In genomic region chrX:40169193-40170086, GRCh38 we compare ENCODE assay signal across 8 cellular contexts.
DNase-seq lines count a peak whose midpoint lies in the region; ATAC-seq, FAIRE-seq and TF ChIP-seq lines count a peak whose summit lies in the region.

No MANE protein-coding gene starts in this region.

- peaks cover 74% of the 10 kb centered on the region for H3K4me1 Mint-ChIP-seq in activated T-cell treated with anti-CD3 and anti-CD28 coated beads, Interleukin-2, amount 50 U/mL, for 72 hours (ENCODE audit: low read depth)

- H3K27ac ChIP-seq in Peyer's patch (peak overlapping the region; percentile 72 to 100 (median 95)), small intestine (ENCODE audit: low read depth in 1 of 2, low read length in 1 of 2) (peak overlapping the region; percentile 14 to 84)

- H3K4me1 ChIP-seq in Peyer's patch (peaks cover 0 to 37% (median 0%) of the 10 kb centered on the region in 4 donors), small intestine (ENCODE audit: control insufficient read depth in 2 of 2, insufficient read depth in 1 of 2, low read depth in 1 of 2, low read length in 1 of 2) (no peaks in the 10 kb centered on the region)

- no peak for FAIRE-seq in small intestine (lab: Jason Lieb, UNC)

- DNase-seq in AG08395 (ENCODE audit: low spot score) (peak; percentile 57), HUDEP-2 (lab: John Stamatoyannopoulos, UW; ENCODE audit: unreplicated experiment in 76 of 76) (peak in 72 of 76 experiments; percentile 0 to 78 (median 46)), Peyer's patch (peak in 2 of 3 donors; percentile 88 to 93), germinal center (ENCODE audit: low spot score) (peak; percentile 74), small intestine (peak; percentile 63), medulla oblongata (ENCODE audit: extremely low spot score) (no peak)
- DNase-seq in activated T-cell treated with anti-CD3 and anti-CD28 coated beads, Interleukin-2, amount 50 U/mL, for 72 hours, result peak; percentile 80 to 86

- H3K9me3 Mint-ChIP-seq in activated T-cell treated with anti-CD3 and anti-CD28 coated beads, Interleukin-2, amount 50 U/mL, for 72 hours, result no peaks in the 10 kb centered on the region

- H3K27me3 ChIP-seq in Peyer's patch (no peaks in the 10 kb centered on the region), small intestine (ENCODE audit: control insufficient read depth in 2 of 2, insufficient read depth in 2 of 2, low read length in 2 of 2) (no peaks in the 10 kb centered on the region)

- no peak for TF ChIP-seq POLR2A in Peyer's patch (IDR thresholded peaks at IDR 0.05)

- H3K36me3 Mint-ChIP-seq in activated T-cell treated with anti-CD3 and anti-CD28 coated beads, Interleukin-2, amount 50 U/mL, for 72 hours (ENCODE audit: insufficient read depth in 2 of 2), result peaks cover 1 to 14% of the 10 kb centered on the region in 2 donors

- peak; percentile 21 to 53 (median 46) for TF ChIP-seq CTCF in Peyer's patch (IDR thresholded peaks at IDR 0.05)

- peak; percentile 50 for ATAC-seq in GM19023 (IDR thresholded peaks at IDR 0.05; ENCODE audit: unreplicated experiment)
- ATAC-seq in activated T-cell treated with anti-CD3 and anti-CD28 coated beads, Interleukin-2, amount 50 U/mL, for 72 hours (replicated peaks in 1 of 2), result peak; percentile 68

- peak overlapping the region; percentile 95 to 98 for H3K4me3 Mint-ChIP-seq in activated T-cell treated with anti-CD3 and anti-CD28 coated beads, Interleukin-2, amount 50 U/mL, for 72 hours

- peaks cover 43% of the 10 kb centered on the region for H3K27me3 Mint-ChIP-seq in activated T-cell treated with anti-CD3 and anti-CD28 coated beads, Interleukin-2, amount 50 U/mL, for 72 hours (ENCODE audit: low read depth)

- H3K9me3 ChIP-seq in Peyer's patch (no peaks in the 10 kb centered on the region), small intestine (ENCODE audit: control insufficient read depth, low read depth) (no peaks in the 10 kb centered on the region)

- H3K36me3 ChIP-seq in Peyer's patch (no peaks in the 10 kb centered on the region), small intestine (ENCODE audit: control insufficient read depth in 2 of 2, insufficient read depth in 2 of 2, low read length in 2 of 2) (no peaks in the 10 kb centered on the region)

- H3K4me3 ChIP-seq in Peyer's patch (peak overlapping the region in 2 of 4 donors; percentile 2 to 12), small intestine (ENCODE audit: low read depth in 1 of 2, low read length in 2 of 2) (peak overlapping the region in 1 of 2 donors; percentile 10)

- peak overlapping the region; percentile 39 for H3K27ac Mint-ChIP-seq in activated T-cell treated with anti-CD3 and anti-CD28 coated beads, Interleukin-2, amount 50 U/mL, for 72 hours

- WGBS in small intestine, 3 donors, result 20 to 33% (median 22%) methylated on average over 37 to 44 of the region's 44 CpGs
